11 cellular contexts compared by ENCODE assay signal in genomic region chr13:45601680-45602079, GRCh38. TPM values are rescaled to one million over a fixed set of nuclear protein-coding genes. Genes with fewer than 3 reads are reported as not detected.
"Had no signal": no experiment of that assay in that cellular context is flagged by ENCODE, and none has a peak within 500 bp of the region (broad histone marks: within the 10 kb centered on the region; RNA-seq: fewer than 3 reads in every experiment).

No MANE protein-coding gene starts in this region.

- H3K27ac Mint-ChIP-seq: GM23338, HFFc6, IgD-negative memory B cell had no signal

- H3K9me3 Mint-ChIP-seq: H9, HFFc6 had no signal

- H3K4me3 ChIP-seq: GM23338 had no signal

- DNase-seq: H9, HFFc6, KBM-7 had no signal

- H3K4me1 Mint-ChIP-seq: GM23338, H9, IgD-negative memory B cell had no signal

- H3K36me3 Mint-ChIP-seq: IgD-negative memory B cell had no signal

- ATAC-seq: GM23338, HCT116, HepG2 had no signal

- H3K27ac ChIP-seq: HL-60, KMS-11 had no signal

- H3K4me3 Mint-ChIP-seq: GM23338, H9, HFFc6, IgD-negative memory B cell had no signal

RNA-seq across cellular contexts. Expression of gene ERICH6B, which starts 13.9 kb away (rescaled TPM):
- total RNA-seq: GM23338, H1, H9, HepG2, HFFc6, HT1080 had no signal
